ENCODE assay signal across 9 cellular contexts in the genomic region with DNA sequence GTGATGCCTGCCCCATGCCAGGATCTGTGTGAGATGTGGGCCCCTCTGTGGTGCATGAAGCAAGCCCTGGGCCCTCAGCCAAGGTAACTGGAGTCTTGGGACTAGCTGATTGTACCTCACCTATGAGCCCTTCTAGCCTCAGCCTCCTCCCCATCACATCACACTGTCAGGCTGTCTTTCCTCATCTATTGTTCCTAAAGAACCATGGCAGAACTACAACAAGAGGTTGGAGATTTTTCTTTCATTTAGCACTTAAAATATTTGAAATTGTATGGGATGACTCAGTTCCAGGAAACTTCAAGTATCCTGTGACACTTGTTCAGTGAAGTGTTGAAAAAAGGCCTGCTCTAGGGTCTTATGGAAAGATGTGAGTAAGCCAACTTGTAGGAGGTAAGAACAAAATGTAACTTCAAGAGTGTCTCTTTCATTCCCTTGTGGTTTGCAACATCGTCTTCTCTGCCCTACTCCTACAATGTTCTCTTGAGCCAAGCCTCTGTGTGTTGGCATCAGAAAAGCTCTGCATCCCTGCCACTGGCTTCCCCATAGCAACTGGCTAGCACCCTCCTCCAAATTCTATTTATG. TPM values are rescaled to one million over a fixed set of nuclear protein-coding genes. Genes with fewer than 3 reads are reported as not detected.
DNase-seq lines count a peak whose midpoint lies in the region; TF ChIP-seq lines count a peak whose summit lies in the region.
"Had no signal": no experiment of that assay in that cellular context is flagged by ENCODE, and none has a peak within 500 bp of the region (broad histone marks: within the 10 kb centered on the region; RNA-seq: fewer than 3 reads in every experiment).

No MANE protein-coding gene starts in this region.

- H3K36me3 ChIP-seq in mesendoderm (ENCODE audit: control insufficient read depth, insufficient read depth, low read length) (no peaks in the 10 kb centered on the region), H7 (replicated peaks; ENCODE audit: control insufficient read depth, insufficient read depth, low read length) (no peaks in the 10 kb centered on the region)
- H3K36me3 ChIP-seq: thoracic aorta had no signal

- peaks cover 6% of the 10 kb centered on the region for H3K4me1 ChIP-seq in mesendoderm (ENCODE audit: control insufficient read depth, low read depth, low read length)

- no peak overlapping the region for H3K23ac ChIP-seq in mesendoderm (ENCODE audit: low read length)

- peak overlapping the region; percentile 47 for H3K56ac ChIP-seq in mesendoderm (ENCODE audit: low read length)

- no peak overlapping the region for H2AK5ac ChIP-seq in mesendoderm (ENCODE audit: low read length)

- H3K79me1 ChIP-seq in mesendoderm (ENCODE audit: low read length) = no peaks in the 10 kb centered on the region

- no peak overlapping the region for H4K8ac ChIP-seq in mesendoderm (ENCODE audit: low read depth, low read length)

- H3K4ac ChIP-seq in mesendoderm (ENCODE audit: low read depth, low read length) = no peak overlapping the region

- no peak for TF ChIP-seq CTCF in choroid plexus epithelial cell (conservative IDR thresholded peaks at IDR 0.05; ENCODE audit: low read depth, low read length)

- H3K4me3 ChIP-seq in choroid plexus epithelial cell (ENCODE audit: low read depth, low read length) (no peak overlapping the region), mesendoderm (ENCODE audit: low read length) (no peak overlapping the region), H7 (ENCODE audit: insufficient read depth, low read depth, low read length) (no peak overlapping the region)
- H3K4me3 ChIP-seq: thoracic aorta had no signal

- H2BK5ac ChIP-seq in mesendoderm (ENCODE audit: low read length) = no peak overlapping the region

- H4K5ac ChIP-seq in mesendoderm (ENCODE audit: low read length) = no peak overlapping the region

- no CpG with 5 or more reads among the region's 1 CpG for WGBS in mesendoderm (ENCODE audit: extremely low coverage, insufficient coverage, low lambda C conversion rate)

- H3K27ac ChIP-seq in mesendoderm (ENCODE audit: low read depth, low read length) = no peak overlapping the region

- DNase-seq in COLO829 (ENCODE audit: low spot score) (peak; percentile 67), M059J (ENCODE audit: low read depth) (peak; percentile 93), choroid plexus epithelial cell (ENCODE audit: low read depth) (peak; percentile 94), mesendoderm (peak; percentile 65), epidermal melanocyte (ENCODE audit: insufficient read length, low spot score) (no peak), H7 (no peak), NCI-H2107 (lab: John Stamatoyannopoulos, UW) (no peak)
- no peak for DNase-seq in activated CD8-positive, alpha-beta memory T cell treated with anti-CD3 and anti-CD28 coated beads, Interleukin-2, amount 50 U/mL, for 4 hours

- no peaks in the 10 kb centered on the region for H3K27me3 ChIP-seq in mesendoderm (ENCODE audit: insufficient read depth, low read length, poor library complexity)
- H3K27me3 ChIP-seq in H7 (ENCODE audit: control insufficient read depth, insufficient read depth, low read length) = no peaks in the 10 kb centered on the region

- H2BK120ac ChIP-seq in mesendoderm (ENCODE audit: low read depth, low read length) = no peak overlapping the region

- no peak overlapping the region for H3K9ac ChIP-seq in mesendoderm (ENCODE audit: low read length)

- H3K18ac ChIP-seq in mesendoderm (ENCODE audit: low read length) = no peak overlapping the region

- no peak overlapping the region for H3K4me2 ChIP-seq in mesendoderm (ENCODE audit: low read length)

- H2BK15ac ChIP-seq in mesendoderm (replicated peaks; ENCODE audit: low read depth) = no peak overlapping the region

- no peaks in the 10 kb centered on the region for H3K79me2 ChIP-seq in mesendoderm (ENCODE audit: control insufficient read depth, insufficient read depth, low read length)

RNA-seq across cellular contexts. Expression of a gene that starts 58.7 kb away (rescaled TPM):
- 89.0 and 110 TPM in 2 replicates for total RNA-seq in M059J (2014; rRNA removed; shearing (Covaris generic))
- polyA plus RNA-seq in mesendoderm (2013, experiment 1 of 2) = 3.8 TPM
- polyA plus RNA-seq in mesendoderm (2013, experiment 2 of 2) = 4.3 TPM
- 13.3 and 13.4 TPM in 2 replicates for total RNA-seq in H7 (2014; rRNA removed; shearing (Covaris generic))

Comparison
In these comparisons a context has a peak if more than half of its experiments do, and no peak if none do; other contexts are left out.
1. DNase-seq: peak in COLO829 (single experiment), M059J (single experiment), choroid plexus epithelial cell (single experiment) and mesendoderm (single experiment); none in epidermal melanocyte (single experiment), H7 (single experiment), activated CD8-positive, alpha-beta memory T cell treated with anti-CD3 and anti-CD28 coated beads, Interleukin-2, amount 50 U/mL, for 4 hours (single experiment) and NCI-H2107 (single experiment).